8 cellular contexts compared by ENCODE assay signal in the genomic region with DNA sequence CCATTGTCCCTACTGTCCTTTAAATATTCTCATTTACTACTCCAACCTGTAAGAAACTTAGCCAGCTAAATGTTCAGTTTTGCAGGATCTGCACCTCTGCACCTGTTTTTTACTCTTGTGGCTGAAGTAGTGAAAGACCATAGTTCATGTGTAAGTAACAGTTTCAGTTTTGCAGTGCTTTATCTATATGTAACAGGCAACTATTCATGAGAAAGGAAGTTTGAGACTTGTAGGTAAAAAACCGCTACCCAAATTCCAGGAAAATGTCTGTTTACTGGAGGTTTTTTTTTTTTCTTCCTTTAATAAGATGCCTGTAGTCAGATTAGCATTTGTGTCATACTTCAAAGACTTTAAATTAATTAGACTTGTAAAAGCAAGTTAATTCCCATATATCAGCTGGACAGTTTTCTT. TPM values are rescaled to one million over a fixed set of nuclear protein-coding genes. Genes with fewer than 3 reads are reported as not detected.
DNase-seq lines count a peak whose midpoint lies in the region; ATAC-seq and TF ChIP-seq lines count a peak whose summit lies in the region.

No MANE protein-coding gene starts in this region.

- H3K27ac ChIP-seq in naive thymus-derived CD4-positive, alpha-beta T cell (ENCODE audit: low read depth, low read length): peak overlapping the region; percentile 72
- H3K27ac ChIP-seq in vagina (no peak overlapping the region), left ventricle myocardium inferior (replicated peaks) (no peak overlapping the region)

- intact Hi-C loops in naive thymus-derived CD4-positive, alpha-beta T cell (cut with micrococcal nuclease): loop anchor here (1.0 to 10.0 kb wide), 6 partner anchors 13 to 451 kb away; a partner anchor contains a TSS
- intact Hi-C loops in vagina (cut with DNase I): no loop called here
- intact Hi-C loops in left ventricle myocardium inferior (cut with micrococcal nuclease): no loop called here

- no peak for TF ChIP-seq POLR2A in NB4 (IDR thresholded peaks at IDR 0.05; ENCODE audit: extremely low read depth, insufficient read length)
- no peak for TF ChIP-seq POLR2A in vagina (IDR thresholded peaks at IDR 0.05)

- H3K9me3 Mint-ChIP-seq in naive thymus-derived CD4-positive, alpha-beta T cell: peaks cover 0 to 1% (median 0%) of the 10 kb centered on the region in 11 donors

- peaks cover 42% of the 10 kb centered on the region in 2 donors for H3K4me1 ChIP-seq in naive thymus-derived CD4-positive, alpha-beta T cell (ENCODE audit: control insufficient read depth in 2 of 2, insufficient read depth in 2 of 2, low read length in 2 of 2)
- H3K4me1 ChIP-seq in vagina (no peaks in the 10 kb centered on the region), left ventricle myocardium inferior (no peaks in the 10 kb centered on the region)

- H3K4me3 ChIP-seq in NB4 (ENCODE audit: low read depth, low read length) (peak overlapping the region; percentile 6), vagina (no peak overlapping the region), H7 (ENCODE audit: insufficient read depth, low read depth, low read length) (no peak overlapping the region), left ventricle myocardium inferior (no peak overlapping the region)
- peak overlapping the region; percentile 64 for H3K4me3 ChIP-seq in naive thymus-derived CD4-positive, alpha-beta T cell (ENCODE audit: low read length)

- H3K27me3 ChIP-seq in naive thymus-derived CD4-positive, alpha-beta T cell (ENCODE audit: control insufficient read depth in 2 of 2, insufficient read depth in 2 of 2, low read length in 2 of 2): no peaks in the 10 kb centered on the region
- H3K27me3 ChIP-seq in vagina: no peaks in the 10 kb centered on the region
- no peaks in the 10 kb centered on the region for H3K27me3 ChIP-seq in H7 (ENCODE audit: control insufficient read depth, insufficient read depth, low read length)
- no peaks in the 10 kb centered on the region for H3K27me3 ChIP-seq in left ventricle myocardium inferior (ENCODE audit: low read depth)

- no peaks in the 10 kb centered on the region for H3K27me3 Mint-ChIP-seq in naive thymus-derived CD4-positive, alpha-beta T cell

- peaks cover 0 to 20% (median 0%) of the 10 kb centered on the region in 5 donors for H3K36me3 Mint-ChIP-seq in naive thymus-derived CD4-positive, alpha-beta T cell

- H3K36me3 ChIP-seq in naive thymus-derived CD4-positive, alpha-beta T cell (ENCODE audit: control insufficient read depth in 2 of 3, insufficient read depth in 3 of 3, low read length in 3 of 3): no peaks in the 10 kb centered on the region
- H3K36me3 ChIP-seq in vagina (no peaks in the 10 kb centered on the region), H7 (replicated peaks; ENCODE audit: control insufficient read depth, insufficient read depth, low read length) (no peaks in the 10 kb centered on the region), left ventricle myocardium inferior (no peaks in the 10 kb centered on the region)

- POLR2A ChIA-PET in naive thymus-derived CD4-positive, alpha-beta T cell (lab: Charles Lee): interaction anchor here (0.6 to 10.6 kb wide), 22 partner anchors 11 to 1040 kb away, joined by 3 to 252 read pairs (median 10); a partner anchor contains a TSS

- TF ChIP-seq CTCF in NB4 (IDR thresholded peaks at IDR 0.05; ENCODE audit: low read depth, low read length) (no peak), vagina (IDR thresholded peaks at IDR 0.05) (no peak), left ventricle myocardium inferior (IDR thresholded peaks at IDR 0.05; ENCODE audit: borderline replicate concordance) (no peak)

- DNase-seq in NB4 (ENCODE audit: low read depth) (no peak), vagina (ENCODE audit: extremely low spot score in 2 of 2) (no peak), H7 (no peak), left ventricle myocardium inferior (no peak)
- peak in 6 of 9 donors; percentile 33 to 63 (median 52) for DNase-seq in naive thymus-derived CD4-positive, alpha-beta T cell
- DNase-seq in stimulated activated CD4-positive, alpha-beta T cell treated with anti-CD3 and anti-CD28 coated beads, Interleukin-4, amount 100 ng/mL, for 4 hours: no peak

- no peaks in the 10 kb centered on the region for H3K9me3 ChIP-seq in naive thymus-derived CD4-positive, alpha-beta T cell (ENCODE audit: control insufficient read depth in 2 of 3, low read length in 3 of 3)
- H3K9me3 ChIP-seq in vagina (no peaks in the 10 kb centered on the region), left ventricle myocardium inferior (replicated peaks) (no peaks in the 10 kb centered on the region)

- H3K4me1 Mint-ChIP-seq in naive thymus-derived CD4-positive, alpha-beta T cell: peaks cover 29 to 69% (median 60%) of the 10 kb centered on the region in 7 donors

- CTCF ChIA-PET in naive thymus-derived CD4-positive, alpha-beta T cell (lab: Charles Lee): interaction anchor here (0.6 to 3.2 kb wide), 10 partner anchors 9 to 59 kb away, joined by 3 to 19 read pairs (median 4); a partner anchor contains a TSS

- ATAC-seq in GM18867 (IDR thresholded peaks at IDR 0.05; ENCODE audit: unreplicated experiment) (peak; percentile 71), HG02610 (IDR thresholded peaks at IDR 0.05; ENCODE audit: unreplicated experiment) (peak; percentile 75)
- peak; percentile 75 for ATAC-seq in naive thymus-derived CD4-positive, alpha-beta T cell

- H3K27ac Mint-ChIP-seq in naive thymus-derived CD4-positive, alpha-beta T cell: peak overlapping the region; percentile 78 to 97 (median 94)

- peak overlapping the region; percentile 71 to 97 (median 96) for H3K4me3 Mint-ChIP-seq in naive thymus-derived CD4-positive, alpha-beta T cell

RNA-seq across cellular contexts. Expression of a gene that starts 25.4 kb away (rescaled TPM):
- 100 to 1,000 TPM; 459 to 675 (median 508) TPM for total RNA-seq in naive thymus-derived CD4-positive, alpha-beta T cell
- polyA plus RNA-seq in naive thymus-derived CD4-positive, alpha-beta T cell: 100 to 1,000 TPM; 371 to 389 TPM
- 311 TPM for total RNA-seq in vagina
- total RNA-seq in H7 (2014; rRNA removed; shearing (Covaris generic)): 11.1 and 25.3 TPM in 2 replicates
- total RNA-seq in left ventricle myocardium inferior: 172 TPM

Comparison
In these comparisons a context has a peak if more than half of its experiments do, and no peak if none do; other contexts are left out.
1. DNase-seq: peak in naive thymus-derived CD4-positive, alpha-beta T cell (6 of 9); none in NB4 (single experiment), vagina (0 of 2), stimulated activated CD4-positive, alpha-beta T cell treated with anti-CD3 and anti-CD28 coated beads, Interleukin-4, amount 100 ng/mL, for 4 hours (0 of 2), H7 (single experiment) and left ventricle myocardium inferior (single experiment).
2. H3K4me3 ChIP-seq: peak in NB4 (single experiment) and naive thymus-derived CD4-positive, alpha-beta T cell (single experiment); none in vagina (0 of 2), H7 (single experiment) and left ventricle myocardium inferior (single experiment).
3. intact Hi-C loops: an anchor here in naive thymus-derived CD4-positive, alpha-beta T cell (1.0 to 10.0 kb wide); none called in vagina and left ventricle myocardium inferior.
4. Peak in every context shown above with its lines, with median percentiles within 50 percentile points of each other: ATAC-seq.